In genomic region chr6:159788757-159789376, GRCh38 we compare ENCODE assay signal across 8 cellular contexts.
DNase-seq lines count a peak whose midpoint lies in the region; ATAC-seq lines count a peak whose summit lies in the region.

No MANE protein-coding gene starts in this region.

- H3K4me1 Mint-ChIP-seq in central memory CD8-positive, alpha-beta T cell: peaks cover 55% of the 10 kb centered on the region

- DNase-seq in COLO829 (ENCODE audit: low spot score) (peak; percentile 28), T-helper 1 cell (peak in 4 of 5 donors; percentile 10 to 34 (median 22)), left kidney (ENCODE audit: low read depth, low spot score) (peak; percentile 68), NCI-H2081 treated with DMSO at 0.1 percent for 48 hours (lab: John Stamatoyannopoulos, UW) (no peak), inferior parietal cortex (ENCODE audit: extremely low spot score) (no peak)
- DNase-seq in central memory CD8-positive, alpha-beta T cell (ENCODE audit: low spot score in 2 of 2): no peak
- DNase-seq in stimulated activated CD8-positive, alpha-beta memory T cell treated with anti-CD3 and anti-CD28 coated beads, Interleukin-12 subunit alpha, Interleukin-12 subunit beta, amount 100 ng/mL, for 24 hours (ENCODE audit: extremely low read depth): peak; percentile 3

- H3K9me3 Mint-ChIP-seq in central memory CD8-positive, alpha-beta T cell: no peaks in the 10 kb centered on the region

- peak; percentile 0 for ATAC-seq in HG02840 (IDR thresholded peaks at IDR 0.05; ENCODE audit: low FRiP score, unreplicated experiment)
- ATAC-seq in central memory CD8-positive, alpha-beta T cell (replicated peaks; ENCODE audit: extremely low read depth, poor library complexity, severe bottlenecking): no peak

- no peaks in the 10 kb centered on the region for H3K27me3 Mint-ChIP-seq in central memory CD8-positive, alpha-beta T cell

- H3K36me3 Mint-ChIP-seq in central memory CD8-positive, alpha-beta T cell (ENCODE audit: insufficient read depth): peaks cover 70% of the 10 kb centered on the region

- peak overlapping the region; percentile 94 for H3K27ac Mint-ChIP-seq in central memory CD8-positive, alpha-beta T cell (ENCODE audit: low read depth)

- H3K4me3 Mint-ChIP-seq in central memory CD8-positive, alpha-beta T cell: peak overlapping the region; percentile 95

Comparison
In these comparisons a context has a peak if more than half of its experiments do, and no peak if none do; other contexts are left out.
1. DNase-seq: peak in COLO829 (single experiment), T-helper 1 cell (4 of 5), left kidney (single experiment) and stimulated activated CD8-positive, alpha-beta memory T cell treated with anti-CD3 and anti-CD28 coated beads, Interleukin-12 subunit alpha, Interleukin-12 subunit beta, amount 100 ng/mL, for 24 hours (single experiment); none in central memory CD8-positive, alpha-beta T cell (0 of 2), NCI-H2081 treated with DMSO at 0.1 percent for 48 hours (single experiment) and inferior parietal cortex (single experiment).